Comparison of ENCODE assay signal across 12 cellular contexts in genomic region chr11:113771964-113772363, GRCh38. TPM values are rescaled to one million over a fixed set of nuclear protein-coding genes. Genes with fewer than 3 reads are reported as not detected.
DNase-seq lines count a peak whose midpoint lies in the region; ATAC-seq, FAIRE-seq and TF ChIP-seq lines count a peak whose summit lies in the region.
"Had no signal": no experiment of that assay in that cellular context is flagged by ENCODE, and none has a peak within 500 bp of the region (broad histone marks: within the 10 kb centered on the region; RNA-seq: fewer than 3 reads in every experiment).

No MANE protein-coding gene starts in this region.

- no peak for FAIRE-seq in HepG2 (lab: Jason Lieb, UNC)
- FAIRE-seq: colon had no signal

- no peak for TF ChIP-seq CTCF in HepG2 (CRISPR knock-in tag; IDR thresholded peaks at IDR 0.05)
- TF ChIP-seq CTCF in right lobe of liver (IDR thresholded peaks at IDR 0.05): no peak
- TF ChIP-seq CTCF in type B pancreatic cell (conservative IDR thresholded peaks at IDR 0.05): no peak

- H3K9me3 ChIP-seq in HepG2 (ENCODE audit: low read length) (no peaks in the 10 kb centered on the region), right lobe of liver (no peaks in the 10 kb centered on the region)

- no peak overlapping the region for H3K27ac Mint-ChIP-seq in activated CD4-positive, alpha-beta memory T cell treated with anti-CD3 and anti-CD28 coated beads for 36 hours
- H3K27ac Mint-ChIP-seq in immature natural killer cell (peak overlapping the region in 1 of 6 donors; percentile 39), type B pancreatic cell (peak overlapping the region; percentile 68)

- TF ChIP-seq POLR2A in HepG2 (IDR thresholded peaks at IDR 0.05; ENCODE audit: insufficient read depth in 1 of 2, low read depth in 2 of 2, low read length in 2 of 2) (no peak), right lobe of liver (IDR thresholded peaks at IDR 0.05) (no peak)

- H3K27ac ChIP-seq in HepG2 (ENCODE audit: extremely low read length, insufficient read depth, low read length): no peak overlapping the region
- no peak overlapping the region for H3K27ac ChIP-seq in right lobe of liver

- no peak for TF ChIP-seq RAD21 in HepG2 (CRISPR knock-in tag; IDR thresholded peaks at IDR 0.05)

- TF ChIP-seq EP300 in HepG2 (IDR thresholded peaks at IDR 0.05; ENCODE audit: low read depth in 2 of 2, low read length in 2 of 2) (no peak), HepG2 (CRISPR knock-in tag; IDR thresholded peaks at IDR 0.05; ENCODE audit: borderline replicate concordance) (no peak)

- WGBS in HepG2 (ENCODE audit: low lambda C conversion rate): 80% methylated on average over 3 of the region's 3 CpGs
- WGBS in right lobe of liver (ENCODE audit: insufficient coverage, low coverage, low lambda C conversion rate, missing lambda C conversion rate): 51% methylated on average over 3 of the region's 3 CpGs

- in situ Hi-C loops in HepG2 (cut with HindIII; ENCODE audit: extremely low pct_ligation_motif_present, low pct_unique_long_range_greater_than_20kb): no loop called here

- no peak overlapping the region for H2AFZ ChIP-seq in HepG2 (ENCODE audit: low read length)

- no peaks in the 10 kb centered on the region for H3K9me3 Mint-ChIP-seq in activated CD4-positive, alpha-beta memory T cell treated with anti-CD3 and anti-CD28 coated beads for 36 hours
- H3K9me3 Mint-ChIP-seq in immature natural killer cell: no peaks in the 10 kb centered on the region
- H3K9me3 Mint-ChIP-seq in type B pancreatic cell: no peaks in the 10 kb centered on the region
- H3K9me3 Mint-ChIP-seq: CD14-positive monocyte had no signal

- H3K36me3 ChIP-seq in HepG2 (replicated peaks in 1 of 2; ENCODE audit: control insufficient read depth in 1 of 2, insufficient read depth in 2 of 2, low read length in 2 of 2) (peaks cover 2 to 21% of the 10 kb centered on the region in 2 experiments; a peak in 4 of 5 replicates), right lobe of liver (peaks cover 0 to 19% (median 2%) of the 10 kb centered on the region in 4 donors)

- H3K79me2 ChIP-seq in HepG2 (ENCODE audit: insufficient read depth, low read length): peaks cover 24% of the 10 kb centered on the region

- no TSS peak for BruUV-seq in HepG2 (replicated peaks; lab: Mats Ljungman, UMichigan)

- peak overlapping the region; percentile 81 for H3K4me2 ChIP-seq in HepG2 (ENCODE audit: low read depth, low read length)

- intact Hi-C loops in HepG2 (cut with micrococcal nuclease; ENCODE audit: unreplicated experiment): no loop called here
- intact Hi-C loops in right lobe of liver (cut with DNase I): no loop called here
- intact Hi-C loops in activated CD4-positive, alpha-beta memory T cell treated with anti-CD3 and anti-CD28 coated beads for 36 hours (cut with micrococcal nuclease): loop anchor here (2.0 to 5.0 kb wide), 2 partner anchors 25 to 185 kb away; no protein-coding TSS in a partner anchor

- H3K4me1 ChIP-seq in HepG2 (ENCODE audit: insufficient read depth, low read length) (peaks cover 13% of the 10 kb centered on the region), right lobe of liver (peaks cover 0 to 12% (median 0%) of the 10 kb centered on the region in 4 donors)

- no peaks in the 10 kb centered on the region for H4K20me1 ChIP-seq in HepG2 (ENCODE audit: insufficient read depth, low read length)

- POLR2A ChIA-PET in HepG2 (lab: Yijun Ruan, JAX): no interaction called here
- POLR2A ChIA-PET in activated CD4-positive, alpha-beta memory T cell treated with anti-CD3 and anti-CD28 coated beads for 36 hours (lab: Charles Lee): no interaction called here

- peaks cover 0 to 5% of the 10 kb centered on the region in 2 experiments; a peak in 2 of 5 replicates for H3K27me3 ChIP-seq in HepG2 (ENCODE audit: control insufficient read depth in 1 of 2, insufficient read depth in 2 of 2, low read length in 2 of 2)
- no peaks in the 10 kb centered on the region for H3K27me3 ChIP-seq in right lobe of liver

- H3K36me3 Mint-ChIP-seq in activated CD4-positive, alpha-beta memory T cell treated with anti-CD3 and anti-CD28 coated beads for 36 hours: peaks cover 20% of the 10 kb centered on the region
- peaks cover 7 to 16% (median 15%) of the 10 kb centered on the region in 3 donors for H3K36me3 Mint-ChIP-seq in immature natural killer cell
- H3K36me3 Mint-ChIP-seq in type B pancreatic cell: peaks cover 18% of the 10 kb centered on the region

- ATAC-seq in HepG2 (no peak), right lobe of liver (no peak)

- CTCF ChIA-PET in HepG2 (lab: Yijun Ruan, JAX; ENCODE audit: low intra/inter-chr PET ratio, low total read pairs): no interaction called here
- CTCF ChIA-PET in activated CD4-positive, alpha-beta memory T cell treated with anti-CD3 and anti-CD28 coated beads for 36 hours (lab: Charles Lee): no interaction called here

- DNase-seq in HepG2 (ENCODE audit: low spot score) (no peak), right lobe of liver (no peak), immature natural killer cell (no peak), type B pancreatic cell (ENCODE audit: extremely low spot score, unreplicated experiment) (no peak), NCI-H2029 (lab: John Stamatoyannopoulos, UW) (no peak), cerebellar cortex (ENCODE audit: low spot score) (no peak), COR-L47 (lab: John Stamatoyannopoulos, UW) (no peak)
- DNase-seq in activated CD4-positive, alpha-beta memory T cell treated with anti-CD3 and anti-CD28 coated beads for 36 hours: no peak
- DNase-seq: substantia nigra had no signal

- H3K4me3 ChIP-seq in HepG2 (replicated peaks in 1 of 3; ENCODE audit: insufficient read depth in 1 of 3, low read depth in 2 of 3, low read length in 3 of 3): peak overlapping the region; percentile 81 to 98 (median 96); a peak in 4 of 6 replicates
- H3K4me3 ChIP-seq in right lobe of liver: no peak overlapping the region

- peak overlapping the region; percentile 92; the same call in 1 of the 2 replicates for H3K9ac ChIP-seq in HepG2 (ENCODE audit: insufficient read depth, low read depth, low read length)

- peak overlapping the region; percentile 95 for H3K4me3 Mint-ChIP-seq in activated CD4-positive, alpha-beta memory T cell treated with anti-CD3 and anti-CD28 coated beads for 36 hours
- H3K4me3 Mint-ChIP-seq in immature natural killer cell (peak overlapping the region; percentile 71 to 98 (median 96)), type B pancreatic cell (peak overlapping the region; percentile 85)

- H3K4me1 Mint-ChIP-seq in activated CD4-positive, alpha-beta memory T cell treated with anti-CD3 and anti-CD28 coated beads for 36 hours (ENCODE audit: low read depth): peaks cover 21% of the 10 kb centered on the region
- H3K4me1 Mint-ChIP-seq in immature natural killer cell (peaks cover 29 to 46% of the 10 kb centered on the region in 2 donors), type B pancreatic cell (ENCODE audit: unreplicated experiment) (peaks cover 17% of the 10 kb centered on the region)

- H3K27me3 Mint-ChIP-seq in activated CD4-positive, alpha-beta memory T cell treated with anti-CD3 and anti-CD28 coated beads for 36 hours: no peaks in the 10 kb centered on the region
- H3K27me3 Mint-ChIP-seq in immature natural killer cell (ENCODE audit: low read depth in 3 of 3) (peaks cover 2 to 8% (median 2%) of the 10 kb centered on the region in 3 donors), type B pancreatic cell (peaks cover 20% of the 10 kb centered on the region)

RNA-seq across cellular contexts. Expression of gene ZW10, which starts 1.5 kb away (rescaled TPM):
- 31.3 and 43.4 TPM in 2 replicates for total RNA-seq in HepG2 (2016; rRNA removed; fragmentation: Illumina TruSeq; extraction: Trizol)
- total RNA-seq in HepG2 (2016; cell fraction: cytosol; rRNA removed; fragmentation: Illumina TruSeq; extraction: Trizol; ENCODE audit: low read depth): 4.9 TPM in 2 replicates
- 30.5 and 40.9 TPM in 2 replicates for total RNA-seq in HepG2 (2016; cell fraction: insoluble cytoplasmic fraction; rRNA removed; fragmentation: Illumina TruSeq; extraction: Trizol)
- 9.4 and 12.9 TPM in 2 replicates for total RNA-seq in HepG2 (2016; cell fraction: membrane; rRNA removed; fragmentation: Illumina TruSeq; extraction: Trizol)
- total RNA-seq in HepG2 (2016; cell fraction: nucleus; rRNA removed; fragmentation: Illumina TruSeq; extraction: Trizol): 19.5 and 21.6 TPM in 2 replicates
- 5.1 and 5.8 TPM in 2 replicates for polyA plus RNA-seq in HepG2 (2011; rRNA removed)
- 3.2 and 4.7 TPM in 2 replicates for polyA plus RNA-seq in HepG2 (2011; cell fraction: cytosol; rRNA removed)
- polyA plus RNA-seq in HepG2 (2011; cell fraction: nucleus; rRNA removed): 3.5 and 3.6 TPM in 2 replicates
- 7.4 and 9.3 TPM in 2 replicates for polyA plus RNA-seq in HepG2 (2012)
- 2.2 and 2.8 TPM in 2 replicates for polyA plus RNA-seq in HepG2 (2016; cell fraction: cytosol; fragmentation: Illumina TruSeq; extraction: Trizol; ENCODE audit: low read depth)
- 29.4 and 30.1 TPM in 2 replicates for polyA plus RNA-seq in HepG2 (2016; cell fraction: insoluble cytoplasmic fraction; fragmentation: Illumina TruSeq; extraction: Trizol; ENCODE audit: low read depth)
- polyA plus RNA-seq in HepG2 (2016; cell fraction: membrane; fragmentation: Illumina TruSeq; extraction: Trizol; ENCODE audit: low read depth): 3.7 and 5.5 TPM in 2 replicates
- polyA plus RNA-seq in HepG2 (2016; cell fraction: nucleus; fragmentation: Illumina TruSeq; extraction: Trizol; ENCODE audit: insufficient read depth, low read depth): 16.7 and 17.4 TPM in 2 replicates
- polyA minus RNA-seq in HepG2 (2011; rRNA and poly(A)+ RNA removed; ENCODE audit: low replicate concordance): 5.1 and 10.4 TPM in 2 replicates
- 6.2 and 7.2 TPM in 2 replicates for polyA minus RNA-seq in HepG2 (2011; cell fraction: cytosol; rRNA and poly(A)+ RNA removed)
- polyA minus RNA-seq in HepG2 (2011; cell fraction: nucleus; rRNA and poly(A)+ RNA removed): 17.3 and 18.2 TPM in 2 replicates
- total RNA-seq in right lobe of liver: 10 to 100 TPM in 1 of 6 experiments, 1 to 10 TPM in 5; 7.3 to 10.8 (median 8.5) TPM
- total RNA-seq in activated CD4-positive, alpha-beta memory T cell treated with anti-CD3 and anti-CD28 coated beads for 36 hours: 10 to 100 TPM; 14.6 to 15.2 TPM
- polyA plus RNA-seq in immature natural killer cell: 10 to 100 TPM in 2 of 3 donors, 1 to 10 TPM in 1; 9.2 to 13.7 (median 10.1) TPM
- 19.9 and 21.9 TPM in 2 replicates for total RNA-seq in type B pancreatic cell (ENCODE audit: low replicate concordance)

RNA-seq across cellular contexts. Expression of gene CLDN25, which starts 7.6 kb away (rescaled TPM):
- total RNA-seq in HepG2 (2016; rRNA removed; fragmentation: Illumina TruSeq; extraction: Trizol) (not detected in 2 replicates), right lobe of liver (not detected), type B pancreatic cell (ENCODE audit: low replicate concordance) (not detected in 2 replicates)
- total RNA-seq in HepG2 (2016; cell fraction: cytosol; rRNA removed; fragmentation: Illumina TruSeq; extraction: Trizol; ENCODE audit: low read depth): not detected in 2 replicates
- total RNA-seq in HepG2 (2016; cell fraction: insoluble cytoplasmic fraction; rRNA removed; fragmentation: Illumina TruSeq; extraction: Trizol): not detected in 2 replicates
- total RNA-seq in HepG2 (2016; cell fraction: membrane; rRNA removed; fragmentation: Illumina TruSeq; extraction: Trizol): not detected in 2 replicates
- total RNA-seq in HepG2 (2016; cell fraction: nucleus; rRNA removed; fragmentation: Illumina TruSeq; extraction: Trizol): not detected in 2 replicates
- polyA plus RNA-seq in HepG2 (2011; rRNA removed) (not detected in 2 replicates), immature natural killer cell (not detected)
- not detected in 2 replicates for polyA plus RNA-seq in HepG2 (2011; cell fraction: cytosol; rRNA removed)
- not detected in 2 replicates for polyA plus RNA-seq in HepG2 (2011; cell fraction: nucleus; rRNA removed)
- polyA plus RNA-seq in HepG2 (2012): not detected in 2 replicates
- not detected in 2 replicates for polyA plus RNA-seq in HepG2 (2016; cell fraction: cytosol; fragmentation: Illumina TruSeq; extraction: Trizol; ENCODE audit: low read depth)
- not detected in 2 replicates for polyA plus RNA-seq in HepG2 (2016; cell fraction: insoluble cytoplasmic fraction; fragmentation: Illumina TruSeq; extraction: Trizol; ENCODE audit: low read depth)
- polyA plus RNA-seq in HepG2 (2016; cell fraction: membrane; fragmentation: Illumina TruSeq; extraction: Trizol; ENCODE audit: low read depth): not detected in 2 replicates
- polyA plus RNA-seq in HepG2 (2016; cell fraction: nucleus; fragmentation: Illumina TruSeq; extraction: Trizol; ENCODE audit: insufficient read depth, low read depth): not detected in 2 replicates
- not detected in 2 replicates for polyA minus RNA-seq in HepG2 (2011; rRNA and poly(A)+ RNA removed; ENCODE audit: low replicate concordance)
- not detected in 2 replicates for polyA minus RNA-seq in HepG2 (2011; cell fraction: cytosol; rRNA and poly(A)+ RNA removed)
- not detected in 2 replicates for polyA minus RNA-seq in HepG2 (2011; cell fraction: nucleus; rRNA and poly(A)+ RNA removed)
- total RNA-seq in activated CD4-positive, alpha-beta memory T cell treated with anti-CD3 and anti-CD28 coated beads for 36 hours: not detected
- total RNA-seq: NCI-H460 had no signal
- polyA plus RNA-seq: CD14-positive monocyte had no signal

Comparison
In these comparisons a context has a peak if more than half of its experiments do, and no peak if none do; other contexts are left out.
1. H3K4me3 ChIP-seq: peak in HepG2 (3 of 3); none in right lobe of liver (0 of 3).
2. Peak in every context shown above with its lines, with median percentiles within 50 percentile points of each other: H3K4me3 Mint-ChIP-seq.